34 cellular contexts compared by ENCODE assay signal in the genomic region with DNA sequence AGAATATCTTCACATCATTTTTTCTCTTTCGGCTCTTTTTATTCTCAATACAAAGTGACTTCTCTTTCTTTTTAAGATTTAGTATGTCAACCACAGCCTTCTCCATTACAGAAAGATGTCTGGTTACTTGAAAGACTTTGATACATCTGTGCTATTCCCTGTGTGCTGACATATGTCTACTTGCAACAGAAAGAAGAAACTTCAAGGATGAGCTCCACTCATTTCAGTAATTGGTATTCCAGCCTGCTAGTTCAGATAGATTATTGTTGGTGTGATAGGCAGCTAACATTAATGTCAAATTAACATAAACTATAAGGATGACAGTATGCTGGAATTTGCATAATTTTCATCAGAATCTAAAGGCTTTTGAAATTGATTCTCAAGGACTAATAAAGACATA.
"Had no signal": no experiment of that assay in that cellular context is flagged by ENCODE, and none has a peak within 500 bp of the region (broad histone marks: within the 10 kb centered on the region; RNA-seq: fewer than 3 reads in every experiment).

No MANE protein-coding gene starts in this region.

- DNase-seq: Karpas-422, Kasumi-1, KG1, MG63, MM.1S, MV-4-11, NCI-H1048, NCI-H1092, NCI-H1092 treated with DMSO at 0.1 percent for 48 hours, NCI-H1105, NCI-H1105 treated with DMSO at 0.1 percent for 48 hours, NCI-H1417, NCI-H1417 treated with DMSO at 0.1 percent for 48 hours, NCI-H1436, NCI-H1436 treated with DMSO at 0.1 percent for 48 hours, NCI-H146, NCI-H1694, NCI-H1694 treated with DMSO at 0.1 percent for 48 hours, NCI-H187, NCI-H187 treated with DMSO at 0.1 percent for 48 hours, NCI-H1930, NCI-H2029, NCI-H2029 treated with DMSO at 0.1 percent for 48 hours, NCI-H2081, NCI-H2081 treated with DMSO at 0.1 percent for 48 hours, NCI-H2107, NCI-H2171, NCI-H2171 treated with DMSO at 0.1 percent for 48 hours, NCI-H2227 treated with DMSO at 0.1 percent for 48 hours, NCI-H226, NCI-H345, NCI-H446, NCI-H446 treated with DMSO at 0.1 percent for 48 hours had no signal

- H3K9ac ChIP-seq: KMS-11 had no signal

- H3K4me2 ChIP-seq: KMS-11 had no signal

- H3K9me3 ChIP-seq: MG63 had no signal

- H3K27me3 ChIP-seq: MG63 had no signal

- H3K4me3 ChIP-seq: MG63 had no signal

- H3K36me3 ChIP-seq: MG63 had no signal

- H3K27ac ChIP-seq: KMS-11 had no signal
